Comparison of ENCODE assay signal across 9 cellular contexts in the genomic region with DNA sequence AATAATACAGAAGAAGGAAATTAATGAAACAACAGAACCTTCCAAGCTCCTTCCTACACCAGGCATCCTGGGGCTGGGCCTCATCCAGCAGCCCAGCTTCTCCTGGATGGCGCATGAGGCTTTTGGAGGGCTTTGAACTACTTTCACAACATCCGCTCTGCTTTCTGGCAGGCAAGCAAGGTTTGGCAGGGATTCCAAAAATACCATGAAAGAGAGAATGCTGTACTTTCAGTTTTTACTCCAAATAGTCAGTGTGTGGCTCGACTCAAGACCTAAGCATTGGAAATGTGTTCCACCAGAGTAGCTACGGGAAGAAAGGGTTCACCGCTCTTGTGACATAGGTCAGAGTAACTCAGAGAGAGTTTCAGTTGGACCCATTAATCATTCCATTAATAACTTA.
A peak's percentile ranks its signal among the peaks of the same experiment; 100 is the strongest.
DNase-seq lines count a peak whose midpoint lies in the region; ATAC-seq, FAIRE-seq and TF ChIP-seq lines count a peak whose summit lies in the region.
"Had no signal": no experiment of that assay in that cellular context is flagged by ENCODE, and none has a peak within 500 bp of the region (broad histone marks: within the 10 kb centered on the region; RNA-seq: fewer than 3 reads in every experiment).

No MANE protein-coding gene starts in this region.

- peak; percentile 83 for FAIRE-seq in kidney (lab: Jason Lieb, UNC)

- in situ Hi-C loops in astrocyte of the spinal cord (cut with HindIII; ENCODE audit: low sequenced_read_pairs), result loop anchor here (25.0 kb wide), 1 partner anchor 223 kb away; no protein-coding TSS in a partner anchor

- peak overlapping the region; percentile 10 for H3K27ac Mint-ChIP-seq in activated CD4-positive, alpha-beta T cell treated with anti-CD3 and anti-CD28 coated beads for 36 hours

- H3K9me3 ChIP-seq in kidney (ENCODE audit: control insufficient read depth in 1 of 2, low read length in 2 of 2), result peaks cover 0 to 8% of the 10 kb centered on the region in 2 donors

- no peak overlapping the region for H3K9ac ChIP-seq in kidney (ENCODE audit: low read length in 2 of 2)

- POLR2A ChIA-PET in activated CD4-positive, alpha-beta T cell treated with anti-CD3 and anti-CD28 coated beads for 36 hours (lab: Charles Lee), result interaction anchor here (0.6 to 0.8 kb wide), 2 partner anchors 60 to 145 kb away, joined by 3 to 4 read pairs; no protein-coding TSS in a partner anchor

- H3K4me1 ChIP-seq in kidney (ENCODE audit: control insufficient read depth in 1 of 2, insufficient read depth in 1 of 2, low read depth in 1 of 2, low read length in 2 of 2), result peaks cover 0 to 5% of the 10 kb centered on the region in 2 donors

- no peak for ATAC-seq in activated CD4-positive, alpha-beta T cell treated with anti-CD3 and anti-CD28 coated beads for 36 hours
- ATAC-seq in HG03565 (IDR thresholded peaks at IDR 0.05; ENCODE audit: unreplicated experiment), result no peak

- peaks cover 4% of the 10 kb centered on the region for H3K9me3 Mint-ChIP-seq in activated CD4-positive, alpha-beta T cell treated with anti-CD3 and anti-CD28 coated beads for 36 hours (ENCODE audit: low read depth)

- DNase-seq in activated CD4-positive, alpha-beta T cell treated with anti-CD3 and anti-CD28 coated beads for 36 hours, result no peak
- no peak for DNase-seq in activated CD4-positive, alpha-beta T cell treated with anti-CD3 and anti-CD28 coated beads for 1 hour
- DNase-seq in astrocyte of the spinal cord (ENCODE audit: low read depth, low spot score) (peak; percentile 87), kidney (no peak), superior temporal gyrus (ENCODE audit: extremely low spot score) (peak; percentile 80), iPS-NIHi11 (ENCODE audit: low spot score) (no peak), T-helper 9 cell (no peak)
- DNase-seq: heart right ventricle had no signal

- no peak overlapping the region for H3K27ac ChIP-seq in kidney (ENCODE audit: low read depth in 2 of 2, low read length in 2 of 2)

- H3K4me3 ChIP-seq in astrocyte of the spinal cord (ENCODE audit: low read depth, low read length), result no peak overlapping the region
- peak overlapping the region in 1 of 2 donors; percentile 11 for H3K4me3 ChIP-seq in kidney (ENCODE audit: low read length in 2 of 2)
- H3K4me3 ChIP-seq: heart right ventricle had no signal

- peaks cover 41% of the 10 kb centered on the region for H3K36me3 Mint-ChIP-seq in activated CD4-positive, alpha-beta T cell treated with anti-CD3 and anti-CD28 coated beads for 36 hours (ENCODE audit: low read depth)

- CTCF ChIA-PET in activated CD4-positive, alpha-beta T cell treated with anti-CD3 and anti-CD28 coated beads for 36 hours (lab: Charles Lee), result interaction anchor here (0.6 to 1.6 kb wide), 8 partner anchors 11 to 113 kb away, joined by 3 to 5 read pairs (median 4); no protein-coding TSS in a partner anchor

- H3K27me3 Mint-ChIP-seq in activated CD4-positive, alpha-beta T cell treated with anti-CD3 and anti-CD28 coated beads for 36 hours, result no peaks in the 10 kb centered on the region

- intact Hi-C loops in activated CD4-positive, alpha-beta T cell treated with anti-CD3 and anti-CD28 coated beads for 36 hours (cut with DNase I, micrococcal nuclease), result loop anchor here in 1 of 2 experiments (10.0 kb wide), 1 partner anchor 440 kb away; no protein-coding TSS in a partner anchor
- intact Hi-C loops in kidney (cut with DNase I), result no loop called here

- H3K36me3 ChIP-seq in kidney (ENCODE audit: control insufficient read depth in 1 of 2, insufficient read depth in 2 of 2, low read length in 2 of 2), result no peaks in the 10 kb centered on the region
- H3K36me3 ChIP-seq: heart right ventricle had no signal

- TF ChIP-seq CTCF in astrocyte of the spinal cord (IDR thresholded peaks at IDR 0.05; ENCODE audit: low read depth, low read length) (no peak), kidney (IDR thresholded peaks at IDR 0.05; ENCODE audit: borderline replicate concordance, extremely low read depth, insufficient read depth) (no peak)

- no peak overlapping the region for H3K4me3 Mint-ChIP-seq in activated CD4-positive, alpha-beta T cell treated with anti-CD3 and anti-CD28 coated beads for 36 hours

- H3K4me1 Mint-ChIP-seq in activated CD4-positive, alpha-beta T cell treated with anti-CD3 and anti-CD28 coated beads for 36 hours, result peaks cover 43% of the 10 kb centered on the region

Comparison
In these comparisons a context has a peak if more than half of its experiments do, and no peak if none do; other contexts are left out.
1. DNase-seq: peak in astrocyte of the spinal cord (single experiment) and superior temporal gyrus (single experiment); none in activated CD4-positive, alpha-beta T cell treated with anti-CD3 and anti-CD28 coated beads for 36 hours (single experiment), activated CD4-positive, alpha-beta T cell treated with anti-CD3 and anti-CD28 coated beads for 1 hour (single experiment), kidney (single experiment), iPS-NIHi11 (single experiment) and T-helper 9 cell (single experiment).